ENCODE assay signal across 13 cellular contexts in genomic region chr9:109198736-109199384, GRCh38. TPM values are rescaled to one million over a fixed set of nuclear protein-coding genes. Genes with fewer than 3 reads are reported as not detected.
A peak's percentile ranks its signal among the peaks of the same experiment; 100 is the strongest.
DNase-seq lines count a peak whose midpoint lies in the region; ATAC-seq, FAIRE-seq and TF ChIP-seq lines count a peak whose summit lies in the region.
"Had no signal": no experiment of that assay in that cellular context is flagged by ENCODE, and none has a peak within 500 bp of the region (broad histone marks: within the 10 kb centered on the region; RNA-seq: fewer than 3 reads in every experiment).

No MANE protein-coding gene starts in this region.

- H3K36me3 ChIP-seq in DND-41 (ENCODE audit: insufficient read depth, low read length), result no peaks in the 10 kb centered on the region
- H3K36me3 ChIP-seq in keratinocyte (ENCODE audit: control insufficient read depth in 2 of 2, extremely low read depth in 1 of 2, insufficient read depth in 2 of 2, low read length in 2 of 2), result no peaks in the 10 kb centered on the region
- H3K36me3 ChIP-seq: thyroid gland had no signal

- in situ Hi-C loops in GM13977 (cut with MboI; ENCODE audit: low pct_unique_long_range_greater_than_20kb, low sequenced_read_pairs, unreplicated experiment) (no loop called here), SK-MEL-5 (cut with HindIII; ENCODE audit: low pct_unique_long_range_greater_than_20kb, low sequenced_read_pairs) (no loop called here)

- H3K9me3 ChIP-seq in DND-41 (ENCODE audit: insufficient read depth, low read length, severe bottlenecking), result no peaks in the 10 kb centered on the region
- H3K9me3 ChIP-seq in keratinocyte (ENCODE audit: control insufficient read depth, low read depth, low read length), result no peaks in the 10 kb centered on the region
- H3K9me3 ChIP-seq: thyroid gland had no signal

- DNase-seq in DND-41 (no peak), GM13977 (ENCODE audit: low spot score) (no peak), SK-MEL-5 (ENCODE audit: low read depth, low spot score) (peak; percentile 28), keratinocyte (ENCODE audit: low read depth, low spot score) (no peak), SHP77 (lab: John Stamatoyannopoulos, UW) (no peak), LoVo (ENCODE audit: low spot score) (no peak), NCI-H187 treated with DMSO at 0.1 percent for 48 hours (lab: John Stamatoyannopoulos, UW) (no peak)
- DNase-seq: activated naive CD4-positive, alpha-beta T cell; kidney glomerular epithelial cell; thyroid gland had no signal

- no peaks in the 10 kb centered on the region for H3K27me3 ChIP-seq in DND-41 (ENCODE audit: insufficient read depth, low read length, poor library complexity)
- H3K27me3 ChIP-seq in keratinocyte (ENCODE audit: control insufficient read depth, extremely low read depth, insufficient read depth, low read length), result no peaks in the 10 kb centered on the region
- H3K27me3 ChIP-seq: thyroid gland had no signal

- H3K4me2 ChIP-seq in DND-41 (ENCODE audit: insufficient read depth, low read length) (no peak overlapping the region), keratinocyte (ENCODE audit: control insufficient read depth, extremely low read depth, insufficient read depth, low read depth, low read length) (no peak overlapping the region)

- ATAC-seq in DND-41 (ENCODE audit: insufficient read depth, low read depth) (no peak), GM19467 (IDR thresholded peaks at IDR 0.05; ENCODE audit: unreplicated experiment) (no peak)
- ATAC-seq: natural killer cell treated with Interleukin-12 subunit alpha and Interleukin-12 subunit beta and Interleukin-15 and Interleukin-18, amount 100 ng/mL, for 72 hours; T-cell had no signal

- H3K9ac ChIP-seq in DND-41 (ENCODE audit: low read depth, low read length) (no peak overlapping the region), keratinocyte (ENCODE audit: control insufficient read depth, extremely low read depth, insufficient read depth, low read length) (no peak overlapping the region)

- dilution Hi-C loops in keratinocyte (cut with MboI; ENCODE audit: extremely low pct_ligation_motif_present, low sequenced_read_pairs), result no loop called here

- no peak for FAIRE-seq in keratinocyte (lab: Jason Lieb, UNC)

- peak; percentile 44 for TF ChIP-seq CTCF in DND-41 (IDR thresholded peaks at IDR 0.05; ENCODE audit: borderline replicate concordance, extremely low read depth, low read length, poor library complexity, severe bottlenecking)
- TF ChIP-seq CTCF in GM13977 (IDR thresholded peaks at IDR 0.05; ENCODE audit: extremely low read depth, insufficient read depth, missing control alignments), result peak; percentile 39
- TF ChIP-seq CTCF in keratinocyte (optimal IDR thresholded peaks at IDR 0.05 in 1 of 3, IDR thresholded peaks at IDR 0.05 in 1 of 3, conservative IDR thresholded peaks at IDR 0.05 in 1 of 3; ENCODE audit: extremely low read depth in 1 of 3, insufficient read depth in 2 of 3, low read length in 3 of 3), result peak; percentile 31 to 58 (median 41)

- no peak overlapping the region for H3K27ac ChIP-seq in DND-41 (ENCODE audit: low read length)
- H3K27ac ChIP-seq in keratinocyte (ENCODE audit: control insufficient read depth, insufficient read depth, low read length), result no peak overlapping the region
- H3K27ac ChIP-seq: thyroid gland had no signal

- H3K79me2 ChIP-seq in DND-41 (ENCODE audit: insufficient read depth, low read length), result no peaks in the 10 kb centered on the region
- no peaks in the 10 kb centered on the region for H3K79me2 ChIP-seq in keratinocyte (ENCODE audit: control insufficient read depth, insufficient read depth, low read length)

- H3K4me3 ChIP-seq in DND-41 (ENCODE audit: low read depth in 1 of 2, low read length in 2 of 2) (no peak overlapping the region), keratinocyte (ENCODE audit: control insufficient read depth in 2 of 3, extremely low read depth in 1 of 3, insufficient read depth in 2 of 3, low read depth in 1 of 3, low read length in 3 of 3) (no peak overlapping the region)
- H3K4me3 ChIP-seq: thyroid gland had no signal

- H3K4me1 ChIP-seq in DND-41 (ENCODE audit: insufficient read depth, low read length), result no peaks in the 10 kb centered on the region
- no peaks in the 10 kb centered on the region for H3K4me1 ChIP-seq in keratinocyte (ENCODE audit: control insufficient read depth, extremely low read depth, insufficient read depth, low read length)
- H3K4me1 ChIP-seq: thyroid gland had no signal

- no peaks in the 10 kb centered on the region for H3K9me1 ChIP-seq in keratinocyte (ENCODE audit: control insufficient read depth, extremely low read depth, insufficient read depth, low read length)

- H4K20me1 ChIP-seq in DND-41 (ENCODE audit: insufficient read depth, low read length) (no peaks in the 10 kb centered on the region), keratinocyte (ENCODE audit: control insufficient read depth, extremely low read depth, insufficient read depth, low read length) (no peaks in the 10 kb centered on the region)

- no peak overlapping the region for H2AFZ ChIP-seq in DND-41 (ENCODE audit: low read depth, low read length)
- H2AFZ ChIP-seq in keratinocyte (ENCODE audit: control insufficient read depth, low read length), result no peak overlapping the region

RNA-seq across cellular contexts. Expression of gene FRRS1L, which starts 31.8 kb away (rescaled TPM):
- total RNA-seq in SK-MEL-5 (2014; rRNA removed; shearing (Covaris generic)), result 0.03 TPM in 2 replicates
- 0.05 and 0.11 TPM in 2 replicates for polyA plus RNA-seq in SK-MEL-5 (2015; cell fraction: cytosol; rRNA removed)
- 0.14 and 0.46 TPM in 2 replicates for polyA plus RNA-seq in SK-MEL-5 (2015; cell fraction: nucleus; rRNA removed)
- polyA plus RNA-seq in keratinocyte, result 0.01 to 0.03 TPM in 2 of 3 replicates, not detected in the other
- not detected for polyA plus RNA-seq in keratinocyte (2011; ENCODE audit: low read depth)
- polyA plus RNA-seq in keratinocyte (2011; cell fraction: cytosol; rRNA removed), result 0.01 and 0.04 TPM in 2 replicates
- 0.09 TPM in 1 of 2 replicates, not detected in the other for polyA plus RNA-seq in keratinocyte (2011; cell fraction: nucleus; rRNA removed)
- 0.01 TPM in 1 of 2 replicates, not detected in the other for polyA plus RNA-seq in keratinocyte (2012; ENCODE audit: low replicate concordance)
- not detected in 3 replicates for polyA minus RNA-seq in keratinocyte
- polyA minus RNA-seq in keratinocyte (2011; cell fraction: cytosol; rRNA and poly(A)+ RNA removed), result not detected
- 0.08 TPM in 1 of 2 replicates, not detected in the other for polyA minus RNA-seq in keratinocyte (2011; cell fraction: nucleus; rRNA and poly(A)+ RNA removed)
- total RNA-seq: natural killer cell treated with Interleukin-12 subunit alpha and Interleukin-12 subunit beta and Interleukin-15 and Interleukin-18, amount 100 ng/mL, for 72 hours had no signal
